8 cellular contexts compared by ENCODE assay signal in genomic region chr11:69292221-69292648, GRCh38. TPM values are rescaled to one million over a fixed set of nuclear protein-coding genes. Genes with fewer than 3 reads are reported as not detected.
A peak's percentile ranks its signal among the peaks of the same experiment; 100 is the strongest.
DNase-seq lines count a peak whose midpoint lies in the region; ATAC-seq and TF ChIP-seq lines count a peak whose summit lies in the region.

No MANE protein-coding gene starts in this region.

- no peaks in the 10 kb centered on the region for H3K27me3 ChIP-seq in CD4-positive, CD25-positive, alpha-beta regulatory T cell (ENCODE audit: control insufficient read depth, insufficient read depth, low read length)
- no peaks in the 10 kb centered on the region for H3K27me3 ChIP-seq in right atrium auricular region

- H3K4me3 ChIP-seq in CD4-positive, CD25-positive, alpha-beta regulatory T cell (ENCODE audit: low read depth, low read length) = no peak overlapping the region
- H3K4me3 ChIP-seq in LNCaP clone FGC (ENCODE audit: low read depth, low read length) (no peak overlapping the region), right atrium auricular region (no peak overlapping the region)

- no peaks in the 10 kb centered on the region for H3K36me3 Mint-ChIP-seq in CD4-positive, CD25-positive, alpha-beta regulatory T cell
- peaks cover 6% of the 10 kb centered on the region for H3K36me3 Mint-ChIP-seq in stimulated activated effector memory CD8-positive, alpha-beta T cell treated with anti-CD3 and anti-CD28 coated beads, Interleukin-12 subunit alpha, Interleukin-12 subunit beta, amount 100 ng/mL, for 72 hours

- no peaks in the 10 kb centered on the region for H3K9me3 ChIP-seq in CD4-positive, CD25-positive, alpha-beta regulatory T cell (ENCODE audit: control insufficient read depth in 2 of 2, low read length in 2 of 2)
- no peaks in the 10 kb centered on the region for H3K9me3 ChIP-seq in right atrium auricular region

- TF ChIP-seq CTCF in LNCaP clone FGC (IDR thresholded peaks at IDR 0.05; ENCODE audit: control insufficient read depth, extremely low read depth, insufficient read depth) (peak; percentile 65), right atrium auricular region (IDR thresholded peaks at IDR 0.05) (peak; percentile 56 to 85)

- DNase-seq in CD4-positive, CD25-positive, alpha-beta regulatory T cell = peak; percentile 12 to 31 (median 26)
- DNase-seq in LNCaP clone FGC (ENCODE audit: low read depth) (no peak), activated gamma-delta T cell (lab: John Stamatoyannopoulos, UW) (peak; percentile 24), right atrium auricular region (ENCODE audit: low spot score) (no peak), DMS153 (lab: John Stamatoyannopoulos, UW) (no peak), amniotic stem cell (lab: John Stamatoyannopoulos, UW) (no peak)
- DNase-seq in stimulated activated effector memory CD8-positive, alpha-beta T cell treated with anti-CD3 and anti-CD28 coated beads, Interleukin-12 subunit alpha, Interleukin-12 subunit beta, amount 100 ng/mL, for 72 hours (ENCODE audit: low spot score in 2 of 2) = peak; percentile 44 to 71

- peaks cover 24% of the 10 kb centered on the region for H3K4me1 ChIP-seq in CD4-positive, CD25-positive, alpha-beta regulatory T cell (ENCODE audit: control insufficient read depth, insufficient read depth, low read length, poor library complexity, severe bottlenecking)
- peaks cover 0 to 27% of the 10 kb centered on the region in 2 donors for H3K4me1 ChIP-seq in right atrium auricular region

- H3K27ac Mint-ChIP-seq in CD4-positive, CD25-positive, alpha-beta regulatory T cell = no peak overlapping the region
- H3K27ac Mint-ChIP-seq in stimulated activated effector memory CD8-positive, alpha-beta T cell treated with anti-CD3 and anti-CD28 coated beads, Interleukin-12 subunit alpha, Interleukin-12 subunit beta, amount 100 ng/mL, for 72 hours = no peak overlapping the region

- H3K4me3 Mint-ChIP-seq in CD4-positive, CD25-positive, alpha-beta regulatory T cell = no peak overlapping the region
- no peak overlapping the region for H3K4me3 Mint-ChIP-seq in stimulated activated effector memory CD8-positive, alpha-beta T cell treated with anti-CD3 and anti-CD28 coated beads, Interleukin-12 subunit alpha, Interleukin-12 subunit beta, amount 100 ng/mL, for 72 hours

- peaks cover 4% of the 10 kb centered on the region for H3K27me3 Mint-ChIP-seq in CD4-positive, CD25-positive, alpha-beta regulatory T cell

- ATAC-seq in CD4-positive, CD25-positive, alpha-beta regulatory T cell (ENCODE audit: low read depth in 2 of 2) = no peak
- ATAC-seq in stimulated activated effector memory CD8-positive, alpha-beta T cell treated with anti-CD3 and anti-CD28 coated beads, Interleukin-12 subunit alpha, Interleukin-12 subunit beta, amount 100 ng/mL, for 72 hours = no peak
- no peak for ATAC-seq in GM21825 (IDR thresholded peaks at IDR 0.05; ENCODE audit: unreplicated experiment)

- no peak overlapping the region for H3K27ac ChIP-seq in CD4-positive, CD25-positive, alpha-beta regulatory T cell (ENCODE audit: insufficient read depth, low read length, poor library complexity, severe bottlenecking)
- H3K27ac ChIP-seq in right atrium auricular region = no peak overlapping the region

- peaks cover 0 to 31% (median 14%) of the 10 kb centered on the region in 4 donors for H3K4me1 Mint-ChIP-seq in CD4-positive, CD25-positive, alpha-beta regulatory T cell
- H3K4me1 Mint-ChIP-seq in stimulated activated effector memory CD8-positive, alpha-beta T cell treated with anti-CD3 and anti-CD28 coated beads, Interleukin-12 subunit alpha, Interleukin-12 subunit beta, amount 100 ng/mL, for 72 hours = peaks cover 41% of the 10 kb centered on the region

- H3K36me3 ChIP-seq in CD4-positive, CD25-positive, alpha-beta regulatory T cell (ENCODE audit: control insufficient read depth, insufficient read depth, low read length) = no peaks in the 10 kb centered on the region
- no peaks in the 10 kb centered on the region for H3K36me3 ChIP-seq in right atrium auricular region

- H3K9me3 Mint-ChIP-seq in CD4-positive, CD25-positive, alpha-beta regulatory T cell = peaks cover 0 to 2% (median 0%) of the 10 kb centered on the region in 7 donors
- no peaks in the 10 kb centered on the region for H3K9me3 Mint-ChIP-seq in stimulated activated effector memory CD8-positive, alpha-beta T cell treated with anti-CD3 and anti-CD28 coated beads, Interleukin-12 subunit alpha, Interleukin-12 subunit beta, amount 100 ng/mL, for 72 hours

RNA-seq across cellular contexts. Expression of gene MYEOV, which starts 1.7 kb away (rescaled TPM):
- 1.0 TPM for total RNA-seq in CD4-positive, CD25-positive, alpha-beta regulatory T cell
- not detected for polyA plus RNA-seq in CD4-positive, CD25-positive, alpha-beta regulatory T cell
- total RNA-seq in right atrium auricular region = under 1 TPM in 1 of 2 donors, not detected in 1; 0.12 TPM

Comparison
In these comparisons a context has a peak if more than half of its experiments do, and no peak if none do; other contexts are left out.
1. DNase-seq: peak in CD4-positive, CD25-positive, alpha-beta regulatory T cell (3 of 3), activated gamma-delta T cell (single experiment) and stimulated activated effector memory CD8-positive, alpha-beta T cell treated with anti-CD3 and anti-CD28 coated beads, Interleukin-12 subunit alpha, Interleukin-12 subunit beta, amount 100 ng/mL, for 72 hours (2 of 2); none in LNCaP clone FGC (single experiment), right atrium auricular region (single experiment), DMS153 (single experiment) and amniotic stem cell (single experiment).